In the genomic region with DNA sequence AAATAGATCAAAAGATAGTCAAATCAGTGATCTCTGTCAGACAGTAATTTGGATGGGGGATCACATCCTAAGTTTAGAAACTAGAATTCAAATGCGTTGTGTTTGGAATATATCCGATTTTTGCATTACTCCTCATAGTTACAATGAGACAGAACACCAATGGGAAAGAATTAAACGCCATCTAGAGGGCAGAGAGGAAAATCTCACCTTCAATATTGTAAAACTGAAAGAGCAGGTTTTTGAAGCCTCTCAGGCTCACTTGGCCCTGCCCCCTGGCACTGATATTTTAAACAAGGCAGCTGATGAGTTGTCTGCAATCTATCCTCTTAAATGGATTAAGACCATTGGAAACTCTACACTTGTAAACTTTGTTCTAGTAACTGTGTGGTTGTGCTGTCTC, we compare ENCODE assay signal across 10 cellular contexts. TPM values are rescaled to one million over a fixed set of nuclear protein-coding genes. Genes with fewer than 3 reads are reported as not detected.
DNase-seq lines count a peak whose midpoint lies in the region; ATAC-seq and TF ChIP-seq lines count a peak whose summit lies in the region.
"Had no signal": no experiment of that assay in that cellular context is flagged by ENCODE, and none has a peak within 500 bp of the region (broad histone marks: within the 10 kb centered on the region; RNA-seq: fewer than 3 reads in every experiment).

No MANE protein-coding gene starts in this region.

- no peak for ATAC-seq in HG02678 (IDR thresholded peaks at IDR 0.05; ENCODE audit: unreplicated experiment)

- DNase-seq in NCI-H1105 treated with DMSO at 0.1 percent for 48 hours (lab: John Stamatoyannopoulos, UW) = peak; percentile 23
- DNase-seq in NCI-H1105 (lab: John Stamatoyannopoulos, UW) = no peak
- DNase-seq in NB4 (ENCODE audit: low read depth) = peak; percentile 54
- peak; percentile 33 for DNase-seq in choroid plexus epithelial cell (ENCODE audit: low read depth)
- no peak for DNase-seq in spleen
- no peak for DNase-seq in NCI-H748 (lab: John Stamatoyannopoulos, UW; ENCODE audit: unreplicated experiment)
- DNase-seq in glomerular visceral epithelial cell (ENCODE audit: extremely low spot score) = no peak
- DNase-seq: NCI-H1436 treated with DMSO at 0.1 percent for 48 hours had no signal

- H3K4me3 ChIP-seq in NB4 (ENCODE audit: low read depth, low read length) (no peak overlapping the region), choroid plexus epithelial cell (ENCODE audit: low read depth, low read length) (no peak overlapping the region), spleen (no peak overlapping the region)
- H3K4me3 ChIP-seq: skin epidermis had no signal

- no peak for TF ChIP-seq POLR2A in NB4 (IDR thresholded peaks at IDR 0.05; ENCODE audit: extremely low read depth, insufficient read length)
- TF ChIP-seq POLR2A in spleen (IDR thresholded peaks at IDR 0.05) = no peak

- intact Hi-C loops in spleen (cut with DNase I; ENCODE audit: low total_unique reads) = no loop called here

- peak; percentile 53 for TF ChIP-seq CTCF in NB4 (IDR thresholded peaks at IDR 0.05; ENCODE audit: low read depth, low read length)
- TF ChIP-seq CTCF in choroid plexus epithelial cell (conservative IDR thresholded peaks at IDR 0.05; ENCODE audit: low read depth, low read length) = peak; percentile 48
- peak in 9 of 11 experiments; percentile 9 to 60 (median 37) for TF ChIP-seq CTCF in spleen (IDR thresholded peaks at IDR 0.05 in 8 of 11, conservative IDR thresholded peaks at IDR 0.05 in 3 of 11)

- peaks cover 0 to 53% (median under 1%) of the 10 kb centered on the region in 7 donors for H3K27me3 ChIP-seq in spleen (replicated peaks in 1 of 7)

- H3K27ac ChIP-seq in spleen = no peak overlapping the region
- H3K27ac ChIP-seq: skin epidermis had no signal

- 8 to 40% (median 11%) methylated on average over 3 of the region's 3 CpGs for WGBS in spleen, 5 donors

- no peaks in the 10 kb centered on the region for H3K36me3 ChIP-seq in spleen

- H3K9me3 ChIP-seq in spleen = peaks cover 0 to 14% (median 0%) of the 10 kb centered on the region in 8 donors

- no peaks in the 10 kb centered on the region for H3K4me1 ChIP-seq in spleen

RNA-seq across cellular contexts. Expression of a gene that starts 17.7 kb away (rescaled TPM):
- not detected for total RNA-seq in spleen
- polyA plus RNA-seq in spleen = not detected

RNA-seq across cellular contexts. Expression of a gene that starts 43.5 kb away (rescaled TPM):
- total RNA-seq in spleen = 1 to 10 TPM in 2 of 7 donors, under 1 TPM in 1, not detected in 4; 0.86 to 1.9 (median 1.3) TPM
- polyA plus RNA-seq in spleen = 1 to 10 TPM in 2 of 3 donors, under 1 TPM in 1; 0.24 to 3.5 (median 1.5) TPM

Comparison
In these comparisons a context has a peak if more than half of its experiments do, and no peak if none do; other contexts are left out.
1. DNase-seq: peak in NCI-H1105 treated with DMSO at 0.1 percent for 48 hours (single experiment), NB4 (single experiment) and choroid plexus epithelial cell (single experiment); none in NCI-H1105 (single experiment), spleen (single experiment), NCI-H748 (single experiment) and glomerular visceral epithelial cell (single experiment).
2. Peak in every context shown above with its lines, with median percentiles within 50 percentile points of each other: CTCF ChIP-seq.